Comparison of ENCODE assay signal across 14 cellular contexts in the genomic region with DNA sequence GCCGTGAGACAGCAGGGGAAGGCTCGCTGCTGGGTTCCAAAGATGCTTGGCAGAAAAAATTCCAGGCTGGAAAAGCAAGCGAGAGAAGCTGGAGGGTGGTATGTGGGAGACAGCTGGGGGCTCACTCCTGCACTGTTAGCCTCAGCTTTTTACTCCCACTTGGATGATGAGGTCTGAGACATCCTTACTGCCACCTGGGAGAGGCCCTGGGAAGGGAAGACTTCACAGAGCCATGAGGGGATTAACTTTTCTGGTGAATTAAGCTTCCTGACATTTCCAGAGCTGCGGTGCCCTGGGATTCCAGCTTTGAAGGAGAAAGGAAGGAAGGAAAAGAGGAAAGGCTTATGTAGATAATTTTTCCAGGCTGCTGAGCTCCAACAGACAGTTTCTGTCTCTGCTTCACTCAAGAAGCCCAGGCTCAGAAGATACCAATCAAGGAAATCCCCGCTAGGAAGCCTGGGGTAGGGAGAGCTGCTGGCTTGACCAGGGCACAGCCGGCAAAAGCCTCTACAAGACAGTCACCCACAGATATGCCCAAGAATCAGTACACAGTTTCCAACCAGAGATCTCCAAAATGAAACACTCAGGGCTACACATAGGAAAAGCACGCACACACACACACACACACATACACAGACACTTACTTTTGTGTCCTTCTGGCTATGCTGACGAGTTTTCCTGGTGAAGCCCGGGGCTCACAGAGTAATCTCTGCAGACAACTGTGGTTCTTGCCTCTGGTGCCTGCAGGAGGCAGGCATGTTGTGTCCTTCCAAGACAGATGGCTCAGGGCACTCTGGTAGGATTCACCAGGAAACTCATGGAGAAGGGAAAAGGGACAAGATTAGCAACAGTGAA. TPM values are rescaled to one million over a fixed set of nuclear protein-coding genes. Genes with fewer than 3 reads are reported as not detected.
DNase-seq lines count a peak whose midpoint lies in the region; ATAC-seq, FAIRE-seq and TF ChIP-seq lines count a peak whose summit lies in the region.
"Had no signal": no experiment of that assay in that cellular context is flagged by ENCODE, and none has a peak within 500 bp of the region (broad histone marks: within the 10 kb centered on the region; RNA-seq: fewer than 3 reads in every experiment).

No MANE protein-coding gene starts in this region.

- POLR2A ChIA-PET in endothelial cell of umbilical vein (lab: Charles Lee), result no interaction called here

- CTCF ChIA-PET in endothelial cell of umbilical vein (lab: Charles Lee), result interaction anchor here (0.5 to 1.2 kb wide), 7 partner anchors 27 to 243 kb away, joined by 3 to 12 read pairs (median 4); no protein-coding TSS in a partner anchor

- H3K4me3 Mint-ChIP-seq in neural progenitor cell, result peak overlapping the region; percentile 86
- H3K4me3 Mint-ChIP-seq: memory B cell had no signal

- no TSS peak for BruUV-seq in endothelial cell of umbilical vein (replicated peaks; lab: Mats Ljungman, UMichigan)

- no peak for TF ChIP-seq POLR2A in endothelial cell of umbilical vein (IDR thresholded peaks at IDR 0.05; ENCODE audit: low read depth, low read length)

- H3K79me2 ChIP-seq in endothelial cell of umbilical vein (ENCODE audit: control insufficient read depth, insufficient read depth, low read length) (no peaks in the 10 kb centered on the region), neural progenitor cell (ENCODE audit: low read depth) (no peaks in the 10 kb centered on the region)

- DNase-seq in D341Med (ENCODE audit: low spot score), result peak; percentile 72
- DNase-seq in NCI-H82 (lab: John Stamatoyannopoulos, UW), result peak; percentile 90
- DNase-seq in endothelial cell of umbilical vein (ENCODE audit: low read depth, low spot score), result peak; percentile 38
- DNase-seq in neural progenitor cell (ENCODE audit: low spot score), result peak; percentile 69
- DNase-seq in hepatic stellate cell (ENCODE audit: low spot score), result no peak
- DNase-seq: activated T-cell treated with anti-CD3 and anti-CD28 coated beads, Interleukin-2, amount 50 U/mL, for 48 hours; Kasumi-1; NCI-H748 treated with DMSO at 0.1 percent for 48 hours had no signal

- no peak overlapping the region for H3K9ac ChIP-seq in endothelial cell of umbilical vein (replicated peaks; ENCODE audit: extremely low read depth, insufficient read depth, low read length)
- H3K9ac ChIP-seq in neural progenitor cell, result no peak overlapping the region

- H3K27me3 ChIP-seq in endothelial cell of umbilical vein (ENCODE audit: control insufficient read depth in 2 of 2, insufficient read depth in 2 of 2, low read length in 2 of 2) (peaks cover 19 to 20% of the 10 kb centered on the region in 2 experiments), neural progenitor cell (no peaks in the 10 kb centered on the region)
- H3K27me3 ChIP-seq: thyroid gland had no signal

- H3K27me3 Mint-ChIP-seq in neural progenitor cell (ENCODE audit: insufficient read depth, low read depth), result peaks cover 27% of the 10 kb centered on the region

- H3K9me3 ChIP-seq in endothelial cell of umbilical vein (replicated peaks; ENCODE audit: control insufficient read depth, insufficient read depth, low read length) (no peaks in the 10 kb centered on the region), neural progenitor cell (ENCODE audit: low read depth) (no peaks in the 10 kb centered on the region)
- H3K9me3 ChIP-seq: thyroid gland had no signal

- peak overlapping the region; percentile 82 for H3K27ac Mint-ChIP-seq in neural progenitor cell
- H3K27ac Mint-ChIP-seq: memory B cell had no signal

- TF ChIP-seq CTCF in endothelial cell of umbilical vein (IDR thresholded peaks at IDR 0.05; ENCODE audit: extremely low read depth in 1 of 2, insufficient read depth in 1 of 2, low read depth in 1 of 2, low read length in 2 of 2), result peak in 1 of 2 donors; percentile 7
- no peak for TF ChIP-seq CTCF in neural progenitor cell (IDR thresholded peaks at IDR 0.05)

- no peak overlapping the region for H3K4me2 ChIP-seq in endothelial cell of umbilical vein (ENCODE audit: insufficient read depth, low read length)
- H3K4me2 ChIP-seq in neural progenitor cell, result peak overlapping the region; percentile 66

- no peak overlapping the region for H2AFZ ChIP-seq in endothelial cell of umbilical vein (ENCODE audit: low read depth, low read length)
- H2AFZ ChIP-seq in neural progenitor cell (replicated peaks), result no peak overlapping the region

- H3K4me1 Mint-ChIP-seq in neural progenitor cell, result peaks cover 58% of the 10 kb centered on the region

- ATAC-seq in GM19351 (IDR thresholded peaks at IDR 0.05; ENCODE audit: unreplicated experiment), result no peak
- ATAC-seq in GM21423 (IDR thresholded peaks at IDR 0.05; ENCODE audit: unreplicated experiment), result no peak
- ATAC-seq in GM18867 (IDR thresholded peaks at IDR 0.05; ENCODE audit: unreplicated experiment), result no peak

- peaks cover 7% of the 10 kb centered on the region for H3K4me1 ChIP-seq in endothelial cell of umbilical vein (ENCODE audit: control insufficient read depth, extremely low read depth, insufficient read depth, low read length)
- H3K4me1 ChIP-seq in neural progenitor cell, result peaks cover 49% of the 10 kb centered on the region

- no peaks in the 10 kb centered on the region for H3K36me3 ChIP-seq in endothelial cell of umbilical vein (ENCODE audit: control insufficient read depth in 2 of 2, extremely low read depth in 1 of 2, insufficient read depth in 2 of 2, low read length in 2 of 2)
- no peaks in the 10 kb centered on the region for H3K36me3 ChIP-seq in neural progenitor cell
- H3K36me3 ChIP-seq: thyroid gland had no signal

- H3F3A ChIP-seq in neural progenitor cell (ENCODE audit: low read depth), result peaks cover 40% of the 10 kb centered on the region

- intact Hi-C loops in endothelial cell of umbilical vein (cut with micrococcal nuclease), result no loop called here

- dilution Hi-C loops in endothelial cell of umbilical vein (cut with MboI; ENCODE audit: extremely low pct_ligation_motif_present, low sequenced_read_pairs), result no loop called here

- H3K9me1 ChIP-seq in endothelial cell of umbilical vein (replicated peaks; ENCODE audit: control insufficient read depth, extremely low read depth, insufficient read depth, low read length), result no peaks in the 10 kb centered on the region

- peaks cover 10% of the 10 kb centered on the region for H3K36me3 Mint-ChIP-seq in neural progenitor cell
- H3K36me3 Mint-ChIP-seq: memory B cell had no signal

- no peak overlapping the region for H3K4me3 ChIP-seq in endothelial cell of umbilical vein (replicated peaks in 1 of 3; ENCODE audit: insufficient read depth in 1 of 3, low read depth in 1 of 3, low read length in 3 of 3)
- H3K4me3 ChIP-seq in neural progenitor cell, result peak overlapping the region; percentile 21
- H3K4me3 ChIP-seq: thyroid gland had no signal

- H4K20me1 ChIP-seq in endothelial cell of umbilical vein (replicated peaks; ENCODE audit: control insufficient read depth, extremely low read depth, insufficient read depth, low read length) (no peaks in the 10 kb centered on the region), neural progenitor cell (ENCODE audit: low read depth) (no peaks in the 10 kb centered on the region)

- no peak overlapping the region for H3K27ac ChIP-seq in endothelial cell of umbilical vein (ENCODE audit: insufficient read depth, low read depth, low read length)
- peak overlapping the region; percentile 7 for H3K27ac ChIP-seq in neural progenitor cell
- H3K27ac ChIP-seq: thyroid gland had no signal

- peak; percentile 67 for FAIRE-seq in endothelial cell of umbilical vein (lab: Jason Lieb, UNC)

- H3K9me3 Mint-ChIP-seq in neural progenitor cell, result peaks cover 3% of the 10 kb centered on the region
- H3K9me3 Mint-ChIP-seq: memory B cell had no signal

TF ChIP-seq in endothelial cell of umbilical vein, 7 proteins besides CTCF, POLR2A, EP300 and RAD21:
- no peak for TF ChIP-seq EZH2 (IDR thresholded peaks at IDR 0.05; ENCODE audit: borderline replicate concordance, low read depth, low read length, severe bottlenecking)
- TF ChIP-seq MYC (IDR thresholded peaks at IDR 0.05; ENCODE audit: low read depth, low read length), result no peak
- TF ChIP-seq POLR2AphosphoS5 (IDR thresholded peaks at IDR 0.05; ENCODE audit: insufficient read depth, low read depth, low read length), result no peak
- TF ChIP-seq JUN (IDR thresholded peaks at IDR 0.05; ENCODE audit: borderline replicate concordance, insufficient read depth, insufficient read length, low read depth), result no peak

RNA-seq across cellular contexts. Expression of a gene that starts 0.9 kb away (rescaled TPM):
- total RNA-seq in endothelial cell of umbilical vein, result not detected in 2 replicates
- not detected in 2 replicates for polyA plus RNA-seq in endothelial cell of umbilical vein
- 0.10 TPM in 1 of 2 replicates, not detected in the other for polyA plus RNA-seq in endothelial cell of umbilical vein (2011; cell fraction: cytosol; rRNA removed)
- polyA plus RNA-seq in endothelial cell of umbilical vein (2011; cell fraction: nucleus; rRNA removed), result not detected in 2 replicates
- not detected in 2 replicates for polyA plus RNA-seq in endothelial cell of umbilical vein (2012)
- not detected in 2 replicates for polyA minus RNA-seq in endothelial cell of umbilical vein
- not detected for polyA minus RNA-seq in endothelial cell of umbilical vein (2011; cell fraction: cytosol; rRNA and poly(A)+ RNA removed)
- polyA minus RNA-seq in endothelial cell of umbilical vein (2011; cell fraction: nucleus; rRNA and poly(A)+ RNA removed), result not detected in 2 replicates
- 0.45 and 2.1 TPM in 2 replicates for total RNA-seq in neural progenitor cell (ENCODE audit: low replicate concordance)
- total RNA-seq: T-helper 2 cell treated with Interferon-gamma antibody and Interleukin-4, amounts not matched to agents 100 ng/mL and 5 ng/mL, for 36 hours; thyroid gland had no signal

RNA-seq across cellular contexts. Expression of a gene that starts 43.7 kb away (rescaled TPM):
- 44.1 and 48.6 TPM in 2 replicates for total RNA-seq in endothelial cell of umbilical vein
- 11.6 and 13.6 TPM in 2 replicates for polyA plus RNA-seq in endothelial cell of umbilical vein
- polyA plus RNA-seq in endothelial cell of umbilical vein (2011; cell fraction: cytosol; rRNA removed), result 7.5 and 8.4 TPM in 2 replicates
- 29.8 and 33.1 TPM in 2 replicates for polyA plus RNA-seq in endothelial cell of umbilical vein (2011; cell fraction: nucleus; rRNA removed)
- 17.1 and 21.6 TPM in 2 replicates for polyA plus RNA-seq in endothelial cell of umbilical vein (2012)
- 53.2 and 69.2 TPM in 2 replicates for polyA minus RNA-seq in endothelial cell of umbilical vein
- 13.6 TPM for polyA minus RNA-seq in endothelial cell of umbilical vein (2011; cell fraction: cytosol; rRNA and poly(A)+ RNA removed)
- polyA minus RNA-seq in endothelial cell of umbilical vein (2011; cell fraction: nucleus; rRNA and poly(A)+ RNA removed), result 57.8 and 70.7 TPM in 2 replicates
- 11.3 and 40.9 TPM in 2 replicates for total RNA-seq in neural progenitor cell (ENCODE audit: low replicate concordance)
